ENCODE assay signal across 9 cellular contexts in the genomic region with DNA sequence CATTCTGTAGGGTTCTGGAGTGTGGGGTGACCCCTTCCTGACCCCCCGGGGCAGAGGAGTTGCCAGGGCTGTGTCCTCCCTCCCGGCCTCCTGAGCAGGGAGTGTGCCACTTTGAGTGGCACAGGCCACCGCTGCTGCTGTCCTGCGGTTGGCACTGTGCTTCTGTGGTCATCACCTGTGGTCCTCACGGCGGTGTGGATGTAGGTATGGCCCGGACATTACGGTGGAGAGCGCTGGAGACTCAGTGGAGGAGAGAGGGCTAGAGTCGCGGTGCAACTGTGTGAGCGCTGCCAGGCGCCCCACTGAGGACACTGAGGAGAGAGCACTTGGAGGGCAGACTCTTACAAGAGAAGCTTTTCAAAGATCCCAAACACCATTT. TPM values are rescaled to one million over a fixed set of nuclear protein-coding genes. Genes with fewer than 3 reads are reported as not detected.
DNase-seq lines count a peak whose midpoint lies in the region; ATAC-seq, FAIRE-seq and TF ChIP-seq lines count a peak whose summit lies in the region.
"Had no signal": no experiment of that assay in that cellular context is flagged by ENCODE, and none has a peak within 500 bp of the region (broad histone marks: within the 10 kb centered on the region; RNA-seq: fewer than 3 reads in every experiment).

No MANE protein-coding gene starts in this region.

- H3K27me3 ChIP-seq in heart left ventricle (no peaks in the 10 kb centered on the region), duodenal mucosa (ENCODE audit: control insufficient read depth in 1 of 2, insufficient read depth in 2 of 2, low read length in 2 of 2) (no peaks in the 10 kb centered on the region)

- ATAC-seq in heart left ventricle (no peak), Right ventricle myocardium superior (ENCODE audit: poor library complexity) (no peak), HG03095 (IDR thresholded peaks at IDR 0.05; ENCODE audit: unreplicated experiment) (no peak)

- TF ChIP-seq CTCF in heart left ventricle (IDR thresholded peaks at IDR 0.05) (no peak), neural crest cell (conservative IDR thresholded peaks at IDR 0.05) (no peak)

- H3K4me3 ChIP-seq in heart left ventricle = peak overlapping the region in 1 of 12 donors; percentile 38
- no peak overlapping the region for H3K4me3 ChIP-seq in duodenal mucosa (ENCODE audit: low read depth in 1 of 2, low read length in 2 of 2)

- H3K36me3 ChIP-seq in heart left ventricle = peaks cover 0 to 43% (median 24%) of the 10 kb centered on the region in 9 donors
- H3K36me3 ChIP-seq in duodenal mucosa (ENCODE audit: control insufficient read depth in 1 of 2, insufficient read depth in 2 of 2, low read length in 2 of 2) = peaks cover 9 to 37% of the 10 kb centered on the region in 2 donors

- no peak overlapping the region for H3K4me3 Mint-ChIP-seq in neural crest cell

- no peaks in the 10 kb centered on the region for H3K9me3 Mint-ChIP-seq in neural crest cell

- H3K9me3 ChIP-seq in heart left ventricle (no peaks in the 10 kb centered on the region), duodenal mucosa (ENCODE audit: control insufficient read depth in 1 of 2, low read length in 2 of 2) (no peaks in the 10 kb centered on the region)

- no peaks in the 10 kb centered on the region for H3K4me1 Mint-ChIP-seq in neural crest cell

- intact Hi-C loops in heart left ventricle (cut with DNase I) = loop anchor here in 3 of 10 donors (5.0 kb wide), 1 partner anchor 35 kb away; no protein-coding TSS in a partner anchor
- intact Hi-C loops in Right ventricle myocardium superior (cut with DNase I) = no loop called here

- peaks cover 7 to 98% (median 72%) of the 10 kb centered on the region in 12 donors for H3K4me1 ChIP-seq in heart left ventricle
- peaks cover 55 to 62% of the 10 kb centered on the region in 2 donors for H3K4me1 ChIP-seq in duodenal mucosa (ENCODE audit: control insufficient read depth in 1 of 2, insufficient read depth in 2 of 2, low read length in 2 of 2)

- no peaks in the 10 kb centered on the region for H3K27me3 Mint-ChIP-seq in neural crest cell (ENCODE audit: low read depth)

- peaks cover 2% of the 10 kb centered on the region for H3K36me3 Mint-ChIP-seq in neural crest cell (ENCODE audit: low read depth)

- H3K27ac ChIP-seq in heart left ventricle (peak overlapping the region; percentile 73 to 98 (median 84)), duodenal mucosa (ENCODE audit: low read depth, low read length) (peak overlapping the region; percentile 81)

- no peak for TF ChIP-seq POLR2A in heart left ventricle (IDR thresholded peaks at IDR 0.05)

- 88 to 92% (median 91%) methylated on average over 11 to 13 of the region's 13 CpGs for WGBS in heart left ventricle, 4 donors

- H3K27ac Mint-ChIP-seq in neural crest cell (ENCODE audit: unreplicated experiment) = peak overlapping the region; percentile 63

- DNase-seq in heart left ventricle = no peak
- no peak for DNase-seq in Right ventricle myocardium superior
- DNase-seq in neural crest cell (ENCODE audit: low read depth, low spot score) = no peak
- no peak for DNase-seq in urothelium cell line (ENCODE audit: low spot score)
- no peak for DNase-seq in activated effector memory CD4-positive, alpha-beta T cell treated with anti-CD3 and anti-CD28 coated beads, Interleukin-2, amount 50 U/mL, for 16 hours
- no peak for DNase-seq in NCI-H146 (lab: John Stamatoyannopoulos, UW)
- DNase-seq: stimulated activated CD4-positive, alpha-beta T cell treated with anti-CD3 and anti-CD28 coated beads, Interleukin-4, amount 100 ng/mL, for 1 hour had no signal

- peak; percentile 9 for FAIRE-seq in urothelium cell line (lab: Jason Lieb, UNC)

- no peak overlapping the region for H3K9ac ChIP-seq in duodenal mucosa (ENCODE audit: low read depth in 1 of 2, low read length in 2 of 2)

RNA-seq across cellular contexts. Expression of gene PGS1, which starts 39.1 kb away (rescaled TPM):
- total RNA-seq in heart left ventricle (10 to 100 TPM; 14.2 to 32.8 (median 17.3) TPM), Right ventricle myocardium superior (18.1 TPM), neural crest cell (42.7 and 52.0 TPM in 2 replicates)
- polyA plus RNA-seq in heart left ventricle = 10 to 100 TPM; 11.9 to 24.6 TPM

RNA-seq across cellular contexts. Expression of gene SOCS3, which starts 57.6 kb away (rescaled TPM):
- total RNA-seq in heart left ventricle (100 to 1,000 TPM in 1 of 9 donors, 10 to 100 TPM in 5, 1 to 10 TPM in 3; 4.6 to 134 (median 18.4) TPM), Right ventricle myocardium superior (10.5 TPM), neural crest cell (5.4 and 6.1 TPM in 2 replicates)
- 10 to 100 TPM; 15.2 to 15.9 TPM for polyA plus RNA-seq in heart left ventricle
